Comparison of ENCODE assay signal across 9 cellular contexts in the genomic region with DNA sequence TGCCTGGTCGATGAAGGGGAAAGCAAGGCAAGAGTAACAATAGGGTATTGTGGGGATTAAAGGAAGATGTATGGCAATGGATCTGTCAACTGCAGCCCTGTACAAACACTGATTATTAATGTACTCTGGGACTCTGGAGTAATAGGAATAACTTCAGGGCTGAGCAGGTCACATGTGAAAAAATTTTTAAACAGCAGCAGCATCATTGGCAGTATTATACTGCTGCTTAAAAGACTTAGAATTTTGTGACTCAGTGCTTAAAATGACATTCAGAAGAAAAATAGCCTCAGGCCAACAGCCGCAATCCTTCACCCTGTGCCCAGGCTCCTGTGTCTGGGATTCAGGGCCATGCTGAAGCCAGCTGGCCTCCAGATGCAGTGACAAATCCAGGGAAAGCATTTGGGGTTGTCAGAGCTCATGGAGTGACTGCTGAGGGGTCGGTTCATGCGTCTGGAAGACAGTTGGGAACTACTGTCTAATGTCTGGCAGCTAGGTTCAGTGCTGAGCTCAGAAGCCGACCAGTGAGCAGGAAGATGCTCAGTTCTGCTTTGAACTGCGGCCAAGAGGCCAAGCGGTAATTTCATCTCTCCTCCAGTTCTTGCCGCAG. TPM values are rescaled to one million over a fixed set of nuclear protein-coding genes. Genes with fewer than 3 reads are reported as not detected.
DNase-seq lines count a peak whose midpoint lies in the region; ATAC-seq and TF ChIP-seq lines count a peak whose summit lies in the region.
"Had no signal": no experiment of that assay in that cellular context is flagged by ENCODE, and none has a peak within 500 bp of the region (broad histone marks: within the 10 kb centered on the region; RNA-seq: fewer than 3 reads in every experiment).

No MANE protein-coding gene starts in this region.

- H3K27me3 Mint-ChIP-seq in effector memory CD8-positive, alpha-beta T cell = no peaks in the 10 kb centered on the region

- no peak overlapping the region for H3K4me3 Mint-ChIP-seq in effector memory CD8-positive, alpha-beta T cell

- H2AFZ ChIP-seq in PC-3 (ENCODE audit: low read length) = no peak overlapping the region

- H3K36me3 ChIP-seq in PC-3 (ENCODE audit: low read depth, low read length) (no peaks in the 10 kb centered on the region), tibial artery (no peaks in the 10 kb centered on the region)

- WGBS in lower leg skin, 2 donors = 27% methylated on average over 8 of the region's 8 CpGs

- H3K27me3 ChIP-seq in PC-3 (ENCODE audit: low read length) (no peaks in the 10 kb centered on the region), tibial artery (no peaks in the 10 kb centered on the region)

- H3K27ac ChIP-seq in PC-3 (ENCODE audit: low read length) = no peak overlapping the region
- H3K27ac ChIP-seq in tibial artery = peak overlapping the region; percentile 64 to 67
- H3K27ac ChIP-seq: VCaP had no signal

- H3F3A ChIP-seq in PC-3 (ENCODE audit: low read length, unreplicated experiment) = no peaks in the 10 kb centered on the region

- no peaks in the 10 kb centered on the region for H3K9me2 ChIP-seq in PC-3 (replicated peaks; ENCODE audit: low read length)

- peak overlapping the region; percentile 29 to 53 for H3K27ac Mint-ChIP-seq in effector memory CD8-positive, alpha-beta T cell

- no peak overlapping the region for H3K4me2 ChIP-seq in PC-3 (ENCODE audit: low read length)

- H3K9me3 ChIP-seq in PC-3 (ENCODE audit: low read length) (no peaks in the 10 kb centered on the region), tibial artery (no peaks in the 10 kb centered on the region)

- BruUV-seq in PC-3 (replicated peaks; lab: Mats Ljungman, UMichigan) = no TSS peak

- no peaks in the 10 kb centered on the region for H3K9me3 Mint-ChIP-seq in effector memory CD8-positive, alpha-beta T cell

- H3K36me3 Mint-ChIP-seq in effector memory CD8-positive, alpha-beta T cell (ENCODE audit: insufficient read depth) = no peaks in the 10 kb centered on the region

- H3K4me1 Mint-ChIP-seq in effector memory CD8-positive, alpha-beta T cell (ENCODE audit: low read depth in 2 of 2) = peaks cover 0 to 14% of the 10 kb centered on the region in 2 donors

- DNase-seq in PC-3 (peak; percentile 43), lower leg skin (ENCODE audit: low spot score in 2 of 2) (peak; percentile 56 to 89), tibial artery (peak; percentile 65 to 84), GDM1 (lab: John Stamatoyannopoulos, UW) (no peak), NCI-H2196 treated with DMSO at 0.1 percent for 48 hours (lab: John Stamatoyannopoulos, UW; ENCODE audit: unreplicated experiment) (no peak)
- no peak for DNase-seq in effector memory CD8-positive, alpha-beta T cell

- intact Hi-C loops in PC-3 (cut with micrococcal nuclease) = loop anchor here (5.0 kb wide), 1 partner anchor 36 kb away; no protein-coding TSS in a partner anchor
- intact Hi-C loops in lower leg skin (cut with DNase I; ENCODE audit: low total_unique reads) = no loop called here
- intact Hi-C loops in tibial artery (cut with DNase I; ENCODE audit: low total_unique reads) = no loop called here

- POLR2A ChIA-PET in PC-3 (lab: Charles Lee; ENCODE audit: unreplicated experiment) = no interaction called here

- TF ChIP-seq CTCF in PC-3 (conservative IDR thresholded peaks at IDR 0.05; ENCODE audit: low read depth, low read length) (no peak), lower leg skin (IDR thresholded peaks at IDR 0.05) (no peak), tibial artery (IDR thresholded peaks at IDR 0.05) (no peak)

- ATAC-seq in PC-3 (no peak), GM21717 (IDR thresholded peaks at IDR 0.05; ENCODE audit: unreplicated experiment) (no peak), GM18858 (IDR thresholded peaks at IDR 0.05; ENCODE audit: unreplicated experiment) (no peak)
- no peak for ATAC-seq in effector memory CD8-positive, alpha-beta T cell (replicated peaks)

- H4K20me1 ChIP-seq in PC-3 (ENCODE audit: low read length) = no peaks in the 10 kb centered on the region

- peaks cover 78% of the 10 kb centered on the region for H3K79me2 ChIP-seq in PC-3 (ENCODE audit: low read length)

- CTCF ChIA-PET in PC-3 (lab: Charles Lee) = no interaction called here

- peaks cover 23% of the 10 kb centered on the region for H3K4me1 ChIP-seq in PC-3 (ENCODE audit: insufficient read depth, low read length)
- peaks cover 0 to 57% (median 37%) of the 10 kb centered on the region in 4 donors for H3K4me1 ChIP-seq in tibial artery

- TF ChIP-seq POLR2A in lower leg skin (IDR thresholded peaks at IDR 0.05) = no peak

- H3K4me3 ChIP-seq in PC-3 (ENCODE audit: low read length) (no peak overlapping the region), lower leg skin (ENCODE audit: low read depth, poor library complexity, severe bottlenecking) (no peak overlapping the region), tibial artery (peak overlapping the region in 1 of 2 donors; percentile 6)

- H3K9ac ChIP-seq in PC-3 (ENCODE audit: low read length) = no peak overlapping the region

RNA-seq across cellular contexts. Expression of a gene that starts 22.2 kb away (rescaled TPM):
- total RNA-seq in PC-3 (2014; rRNA removed) = 44.2 and 50.5 TPM in 2 replicates
- 10 to 100 TPM; 29.9 to 59.2 (median 39.9) TPM for total RNA-seq in lower leg skin

Comparison
In these comparisons a context has a peak if more than half of its experiments do, and no peak if none do; other contexts are left out.
1. DNase-seq: peak in PC-3 (single experiment), lower leg skin (2 of 2) and tibial artery (2 of 2); none in effector memory CD8-positive, alpha-beta T cell (0 of 3), GDM1 (single experiment) and NCI-H2196 treated with DMSO at 0.1 percent for 48 hours (single experiment).